In the genomic region with DNA sequence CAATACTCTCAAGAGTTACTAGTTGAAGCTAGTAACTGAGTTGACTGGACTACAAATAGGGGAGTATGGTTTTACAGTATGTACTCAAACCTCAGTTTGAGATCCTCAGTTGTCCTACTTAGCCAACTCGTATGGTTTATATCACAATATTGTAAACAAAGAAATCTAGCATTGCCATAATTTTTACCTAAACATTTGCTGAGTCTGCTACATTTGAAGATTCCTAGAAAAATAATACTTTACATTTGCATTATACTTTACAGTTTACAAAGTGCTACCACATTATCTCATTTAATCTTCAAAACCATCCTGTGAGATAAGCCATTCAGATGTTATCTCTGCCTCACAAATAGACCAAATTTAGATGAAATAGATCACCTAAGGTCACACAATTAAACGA, we compare ENCODE assay signal across 30 cellular contexts. TPM values are rescaled to one million over a fixed set of nuclear protein-coding genes. Genes with fewer than 3 reads are reported as not detected.
"Had no signal": no experiment of that assay in that cellular context is flagged by ENCODE, and none has a peak within 500 bp of the region (broad histone marks: within the 10 kb centered on the region; RNA-seq: fewer than 3 reads in every experiment).

No MANE protein-coding gene starts in this region.

- H3K27me3 ChIP-seq: ascending aorta, cardiac muscle cell, colonic mucosa, gastrocnemius medialis, left lung, upper lobe of right lung had no signal

- H3K27me3 Mint-ChIP-seq: activated CD4-positive, alpha-beta memory T cell treated with anti-CD3 and anti-CD28 coated beads, Interleukin-2, amount 10 ng/mL, durations not matched to agents 7 days and 5 days; activated CD4-positive, alpha-beta T cell treated with anti-CD3 and anti-CD28 coated beads, Interleukin-2, amount 10 ng/mL, durations not matched to agents 7 days and 5 days; activated naive CD4-positive, alpha-beta T cell treated with anti-CD3 and anti-CD28 coated beads, Interleukin-2, amount 10 ng/mL, durations not matched to agents 7 days and 5 days; activated naive CD8-positive, alpha-beta T cell treated with anti-CD3 and anti-CD28 coated beads, Interleukin-2, amount 10 ng/mL, durations not matched to agents 7 days and 5 days; activated T-cell treated with anti-CD3 and anti-CD28 coated beads, Interleukin-2, amount 50 U/mL, for 24 hours; brain; progenitor cell of endocrine pancreas; stimulated activated naive CD8-positive, alpha-beta T cell treated with anti-CD3 and anti-CD28 coated beads, Interleukin-15, Interleukin-2, amounts not matched to agents 100 ng/mL and 50 ng/mL, for 24 hours had no signal

- H3K27ac Mint-ChIP-seq: activated CD4-positive, alpha-beta memory T cell treated with anti-CD3 and anti-CD28 coated beads, Interleukin-2, amount 10 ng/mL, durations not matched to agents 7 days and 5 days; activated CD4-positive, alpha-beta T cell treated with anti-CD3 and anti-CD28 coated beads, Interleukin-2, amount 10 ng/mL, durations not matched to agents 7 days and 5 days; activated naive CD4-positive, alpha-beta T cell treated with anti-CD3 and anti-CD28 coated beads, Interleukin-2, amount 10 ng/mL, durations not matched to agents 7 days and 5 days; activated naive CD8-positive, alpha-beta T cell treated with anti-CD3 and anti-CD28 coated beads, Interleukin-2, amount 10 ng/mL, durations not matched to agents 7 days and 5 days; activated T-cell treated with anti-CD3 and anti-CD28 coated beads, Interleukin-2, amount 50 U/mL, for 24 hours; natural killer cell; stimulated activated naive CD8-positive, alpha-beta T cell treated with anti-CD3 and anti-CD28 coated beads, Interleukin-15, Interleukin-2, amounts not matched to agents 100 ng/mL and 50 ng/mL, for 24 hours had no signal

- H3K27ac ChIP-seq: ascending aorta, cardiac muscle cell, colonic mucosa, left lung, lower lobe of right lung, skin epidermis, thoracic aorta, upper lobe of right lung, WERI-Rb-1 had no signal

- H3K9me3 Mint-ChIP-seq: activated CD4-positive, alpha-beta memory T cell treated with anti-CD3 and anti-CD28 coated beads, Interleukin-2, amount 10 ng/mL, durations not matched to agents 7 days and 5 days; activated CD4-positive, alpha-beta T cell treated with anti-CD3 and anti-CD28 coated beads, Interleukin-2, amount 10 ng/mL, durations not matched to agents 7 days and 5 days; activated naive CD4-positive, alpha-beta T cell treated with anti-CD3 and anti-CD28 coated beads, Interleukin-2, amount 10 ng/mL, durations not matched to agents 7 days and 5 days; activated naive CD8-positive, alpha-beta T cell treated with anti-CD3 and anti-CD28 coated beads, Interleukin-2, amount 10 ng/mL, durations not matched to agents 7 days and 5 days; activated T-cell treated with anti-CD3 and anti-CD28 coated beads, Interleukin-2, amount 50 U/mL, for 24 hours; brain; natural killer cell; stimulated activated naive CD8-positive, alpha-beta T cell treated with anti-CD3 and anti-CD28 coated beads, Interleukin-15, Interleukin-2, amounts not matched to agents 100 ng/mL and 50 ng/mL, for 24 hours had no signal

- H3K4me3 Mint-ChIP-seq: activated CD4-positive, alpha-beta memory T cell treated with anti-CD3 and anti-CD28 coated beads, Interleukin-2, amount 10 ng/mL, durations not matched to agents 7 days and 5 days; activated CD4-positive, alpha-beta T cell treated with anti-CD3 and anti-CD28 coated beads, Interleukin-2, amount 10 ng/mL, durations not matched to agents 7 days and 5 days; activated naive CD4-positive, alpha-beta T cell treated with anti-CD3 and anti-CD28 coated beads, Interleukin-2, amount 10 ng/mL, durations not matched to agents 7 days and 5 days; activated naive CD8-positive, alpha-beta T cell treated with anti-CD3 and anti-CD28 coated beads, Interleukin-2, amount 10 ng/mL, durations not matched to agents 7 days and 5 days; activated T-cell treated with anti-CD3 and anti-CD28 coated beads, Interleukin-2, amount 50 U/mL, for 24 hours; natural killer cell; stimulated activated naive CD8-positive, alpha-beta T cell treated with anti-CD3 and anti-CD28 coated beads, Interleukin-15, Interleukin-2, amounts not matched to agents 100 ng/mL and 50 ng/mL, for 24 hours had no signal

- H3K36me3 Mint-ChIP-seq: activated naive CD4-positive, alpha-beta T cell treated with anti-CD3 and anti-CD28 coated beads, Interleukin-2, amount 10 ng/mL, durations not matched to agents 7 days and 5 days; activated naive CD8-positive, alpha-beta T cell treated with anti-CD3 and anti-CD28 coated beads, Interleukin-2, amount 10 ng/mL, durations not matched to agents 7 days and 5 days; natural killer cell had no signal

- H3K4me1 ChIP-seq: colonic mucosa, upper lobe of right lung had no signal

- H3K9me3 ChIP-seq: ascending aorta, colonic mucosa, gastrocnemius medialis, left lung, lower lobe of right lung, thoracic aorta, upper lobe of right lung had no signal

- ATAC-seq: natural killer cell, sciatic nerve had no signal

- H3K4me3 ChIP-seq: cardiac muscle cell, colonic mucosa, left lung, lower lobe of right lung, skin epidermis, upper lobe of right lung had no signal

- H3K36me3 ChIP-seq: ascending aorta, cardiac muscle cell, colonic mucosa, gastrocnemius medialis, left lung, lower lobe of right lung, upper lobe of right lung had no signal

- DNase-seq: activated CD4-positive, alpha-beta memory T cell treated with anti-CD3 and anti-CD28 coated beads, Interleukin-2, amount 10 ng/mL, durations not matched to agents 7 days and 5 days; activated CD4-positive, alpha-beta T cell treated with anti-CD3 and anti-CD28 coated beads, Interleukin-2, amount 10 ng/mL, durations not matched to agents 7 days and 5 days; activated CD4-positive, CD25-positive, alpha-beta regulatory T cell treated with anti-CD3 and anti-CD28 coated beads, Interleukin-2, amount 50 U/mL, for 72 hours; activated CD8-positive, alpha-beta memory T cell treated with anti-CD3 and anti-CD28 coated beads, Interleukin-2, amount 50 U/mL, for 48 hours; activated gamma-delta T cell; activated naive CD4-positive, alpha-beta T cell treated with anti-CD3 and anti-CD28 coated beads, Interleukin-2, amount 10 ng/mL, durations not matched to agents 7 days and 5 days; activated naive CD8-positive, alpha-beta T cell treated with anti-CD3 and anti-CD28 coated beads, Interleukin-2, amount 10 ng/mL, durations not matched to agents 7 days and 5 days; activated T-cell treated with anti-CD3 and anti-CD28 coated beads, Interleukin-2, amount 50 U/mL, for 24 hours; cerebellar nuclear complex; colonic mucosa; effector CD8-positive, alpha-beta T cell; gastrocnemius medialis; glutamatergic neuron; left lung; lower lobe of right lung; mesenchymal stem cell; natural killer cell; stimulated activated CD4-positive, alpha-beta T cell treated with anti-CD3 and anti-CD28 coated beads, Interleukin-12 subunit alpha, Interleukin-12 subunit beta, amount 100 ng/mL, for 4 hours; stimulated activated CD4-positive, alpha-beta T cell treated with anti-CD3 and anti-CD28 coated beads, Interleukin-4, amount 100 ng/mL, for 1 hour; T-helper 9 cell; upper lobe of right lung; WERI-Rb-1 had no signal

RNA-seq across cellular contexts. Expression of gene COPZ2, which starts 47.3 kb away (rescaled TPM):
- total RNA-seq: progenitor cell of endocrine pancreas had no signal
